13 cellular contexts compared by ENCODE assay signal in genomic region chr20:17661121-17661744, GRCh38.
DNase-seq lines count a peak whose midpoint lies in the region; ATAC-seq and TF ChIP-seq lines count a peak whose summit lies in the region.
"Had no signal": no experiment of that assay in that cellular context is flagged by ENCODE, and none has a peak within 500 bp of the region (broad histone marks: within the 10 kb centered on the region; RNA-seq: fewer than 3 reads in every experiment).

No MANE protein-coding gene starts in this region.

- H3K27me3 Mint-ChIP-seq in stimulated activated naive CD8-positive, alpha-beta T cell treated with anti-CD3 and anti-CD28 coated beads, Interleukin-15, Interleukin-2, amounts not matched to agents 100 ng/mL and 50 ng/mL, for 24 hours = no peaks in the 10 kb centered on the region
- peaks cover 9% of the 10 kb centered on the region for H3K27me3 Mint-ChIP-seq in nephron progenitor cell (ENCODE audit: low read depth, poor library complexity)

- no peak for ATAC-seq in stimulated activated naive CD8-positive, alpha-beta T cell treated with anti-CD3 and anti-CD28 coated beads, Interleukin-15, Interleukin-2, amounts not matched to agents 100 U/mL and 50 U/mL, for 24 hours
- ATAC-seq in GM21723 (IDR thresholded peaks at IDR 0.05; ENCODE audit: unreplicated experiment) (no peak), HG03457 (IDR thresholded peaks at IDR 0.05; ENCODE audit: unreplicated experiment) (no peak), HG03097 (IDR thresholded peaks at IDR 0.05; ENCODE audit: low FRiP score, unreplicated experiment) (no peak)

- H3K9me3 Mint-ChIP-seq in stimulated activated naive CD8-positive, alpha-beta T cell treated with anti-CD3 and anti-CD28 coated beads, Interleukin-15, Interleukin-2, amounts not matched to agents 100 ng/mL and 50 ng/mL, for 24 hours = no peaks in the 10 kb centered on the region
- H3K9me3 Mint-ChIP-seq in nephron progenitor cell = peaks cover 35% of the 10 kb centered on the region

- TF ChIP-seq CTCF in fibroblast of pulmonary artery (IDR thresholded peaks at IDR 0.05; ENCODE audit: low read length, missing control alignments) (no peak), nephron progenitor cell (IDR thresholded peaks at IDR 0.05) (no peak)

- peaks cover 42% of the 10 kb centered on the region for H3K36me3 Mint-ChIP-seq in stimulated activated naive CD8-positive, alpha-beta T cell treated with anti-CD3 and anti-CD28 coated beads, Interleukin-15, Interleukin-2, amounts not matched to agents 100 ng/mL and 50 ng/mL, for 24 hours (ENCODE audit: low read depth)
- H3K36me3 Mint-ChIP-seq in nephron progenitor cell (ENCODE audit: low read depth) = peaks cover 62% of the 10 kb centered on the region

- no peak overlapping the region for H3K4me3 Mint-ChIP-seq in stimulated activated naive CD8-positive, alpha-beta T cell treated with anti-CD3 and anti-CD28 coated beads, Interleukin-15, Interleukin-2, amounts not matched to agents 100 ng/mL and 50 ng/mL, for 24 hours
- no peak overlapping the region for H3K4me3 Mint-ChIP-seq in nephron progenitor cell

- no peak overlapping the region for H3K4me3 ChIP-seq in fibroblast of pulmonary artery (replicated peaks; ENCODE audit: low read depth, low read length)

- H3K4me1 Mint-ChIP-seq in stimulated activated naive CD8-positive, alpha-beta T cell treated with anti-CD3 and anti-CD28 coated beads, Interleukin-15, Interleukin-2, amounts not matched to agents 100 ng/mL and 50 ng/mL, for 24 hours (ENCODE audit: low read depth) = peaks cover 74% of the 10 kb centered on the region
- H3K4me1 Mint-ChIP-seq in nephron progenitor cell = peaks cover 74% of the 10 kb centered on the region

- H3K27ac Mint-ChIP-seq in stimulated activated naive CD8-positive, alpha-beta T cell treated with anti-CD3 and anti-CD28 coated beads, Interleukin-15, Interleukin-2, amounts not matched to agents 100 ng/mL and 50 ng/mL, for 24 hours = peak overlapping the region; percentile 11
- peak overlapping the region; percentile 79 for H3K27ac Mint-ChIP-seq in nephron progenitor cell

- no peak for DNase-seq in stimulated activated naive CD8-positive, alpha-beta T cell treated with anti-CD3 and anti-CD28 coated beads, Interleukin-15, Interleukin-2, amounts not matched to agents 100 U/mL and 50 U/mL, for 24 hours
- DNase-seq in fibroblast of pulmonary artery (ENCODE audit: low read depth) = peak; percentile 65
- DNase-seq in nephron progenitor cell = no peak
- DNase-seq in GOT3 (lab: John Stamatoyannopoulos, UW) = no peak
- DNase-seq: activated T-cell treated with anti-CD3 and anti-CD28 coated beads, Interleukin-2, amount 50 U/mL, for 48 hours; NCI-H345; occipital lobe; stimulated activated CD4-positive, alpha-beta T cell treated with anti-CD3 and anti-CD28 coated beads, Interleukin-4, amount 100 ng/mL, for 24 hours; WERI-Rb-1 had no signal
